ENCODE assay signal across 7 cellular contexts in genomic region chr1:12784729-12785128, GRCh38. TPM values are rescaled to one million over a fixed set of nuclear protein-coding genes. Genes with fewer than 3 reads are reported as not detected.
"Had no signal": no experiment of that assay in that cellular context is flagged by ENCODE, and none has a peak within 500 bp of the region (broad histone marks: within the 10 kb centered on the region; RNA-seq: fewer than 3 reads in every experiment).

No MANE protein-coding gene starts in this region.

RNA-seq across cellular contexts. Expression of gene PRAMEF1, which starts 6.5 kb away (rescaled TPM):
- total RNA-seq: activated CD8-positive, alpha-beta memory T cell treated with anti-CD3 and anti-CD28 coated beads, Interleukin-2, amount 10 ng/mL, durations not matched to agents 7 days and 5 days; activated naive CD4-positive, alpha-beta T cell treated with anti-CD3 and anti-CD28 coated beads, Interleukin-2, amount 50 U/mL, for 72 hours; activated T-helper 1 cell treated with anti-CD3 and anti-CD28 coated beads, Interleukin-12 subunit alpha, Interleukin-12 subunit beta, Interleukin-2, Interleukin-4 antibody, amounts not matched to agents 30 ng/mL and 10 ng/mL and 1 ng/mL, durations not matched to agents 14 hours and 24 hours and 36 hours; cardiac septum; PC-3; SJSA1; T-helper 1 cell treated with Interleukin-12 subunit alpha and Interleukin-12 subunit beta and Interleukin-4 antibody, amounts not matched to agents 30 ng/mL and 1 ng/mL, for 36 hours had no signal

RNA-seq across cellular contexts. Expression of gene PRAMEF12, which starts 11.2 kb away (rescaled TPM):
- total RNA-seq: activated CD8-positive, alpha-beta memory T cell treated with anti-CD3 and anti-CD28 coated beads, Interleukin-2, amount 10 ng/mL, durations not matched to agents 7 days and 5 days; activated naive CD4-positive, alpha-beta T cell treated with anti-CD3 and anti-CD28 coated beads, Interleukin-2, amount 50 U/mL, for 72 hours; activated T-helper 1 cell treated with anti-CD3 and anti-CD28 coated beads, Interleukin-12 subunit alpha, Interleukin-12 subunit beta, Interleukin-2, Interleukin-4 antibody, amounts not matched to agents 30 ng/mL and 10 ng/mL and 1 ng/mL, durations not matched to agents 14 hours and 24 hours and 36 hours; cardiac septum; PC-3; SJSA1; T-helper 1 cell treated with Interleukin-12 subunit alpha and Interleukin-12 subunit beta and Interleukin-4 antibody, amounts not matched to agents 30 ng/mL and 1 ng/mL, for 36 hours had no signal

RNA-seq across cellular contexts. Expression of gene CFAP107, which starts 38.7 kb away (rescaled TPM):
- total RNA-seq: activated CD8-positive, alpha-beta memory T cell treated with anti-CD3 and anti-CD28 coated beads, Interleukin-2, amount 10 ng/mL, durations not matched to agents 7 days and 5 days; activated naive CD4-positive, alpha-beta T cell treated with anti-CD3 and anti-CD28 coated beads, Interleukin-2, amount 50 U/mL, for 72 hours; activated T-helper 1 cell treated with anti-CD3 and anti-CD28 coated beads, Interleukin-12 subunit alpha, Interleukin-12 subunit beta, Interleukin-2, Interleukin-4 antibody, amounts not matched to agents 30 ng/mL and 10 ng/mL and 1 ng/mL, durations not matched to agents 14 hours and 24 hours and 36 hours; cardiac septum; PC-3; SJSA1; T-helper 1 cell treated with Interleukin-12 subunit alpha and Interleukin-12 subunit beta and Interleukin-4 antibody, amounts not matched to agents 30 ng/mL and 1 ng/mL, for 36 hours had no signal

RNA-seq across cellular contexts. Expression of gene PRAMEF11, which starts 46.5 kb away (rescaled TPM):
- total RNA-seq: activated CD8-positive, alpha-beta memory T cell treated with anti-CD3 and anti-CD28 coated beads, Interleukin-2, amount 10 ng/mL, durations not matched to agents 7 days and 5 days; activated naive CD4-positive, alpha-beta T cell treated with anti-CD3 and anti-CD28 coated beads, Interleukin-2, amount 50 U/mL, for 72 hours; activated T-helper 1 cell treated with anti-CD3 and anti-CD28 coated beads, Interleukin-12 subunit alpha, Interleukin-12 subunit beta, Interleukin-2, Interleukin-4 antibody, amounts not matched to agents 30 ng/mL and 10 ng/mL and 1 ng/mL, durations not matched to agents 14 hours and 24 hours and 36 hours; cardiac septum; PC-3; SJSA1; T-helper 1 cell treated with Interleukin-12 subunit alpha and Interleukin-12 subunit beta and Interleukin-4 antibody, amounts not matched to agents 30 ng/mL and 1 ng/mL, for 36 hours had no signal
